ENCODE assay signal across 1 cellular context in genomic region chr17:45293413-45294211, GRCh38.
TF ChIP-seq lines count a peak whose summit lies in the region.

No MANE protein-coding gene starts in this region.

TF ChIP-seq in HepG2, 621 proteins besides CTCF, POLR2A, EP300 and RAD21 (continued from another document and continues in another):
- TF ChIP-seq ZNF687 (CRISPR knock-in tag; IDR thresholded peaks at IDR 0.05) (peak; percentile 51), TBX3 (IDR thresholded peaks at IDR 0.05; ENCODE audit: borderline replicate concordance) (no peak), ZNF343 (CRISPR knock-in tag; IDR thresholded peaks at IDR 0.05) (no peak), BRCA1 (CRISPR knock-in tag; IDR thresholded peaks at IDR 0.05) (no peak), ZNF563 (CRISPR knock-in tag; IDR thresholded peaks at IDR 0.05) (no peak), RXRA (CRISPR knock-in tag; IDR thresholded peaks at IDR 0.05) (no peak; the same call in 1 of the 2 replicates), ZNF615 (CRISPR knock-in tag; IDR thresholded peaks at IDR 0.05; ENCODE audit: borderline replicate concordance) (no peak), SCMH1 (CRISPR knock-in tag; IDR thresholded peaks at IDR 0.05; ENCODE audit: borderline replicate concordance) (no peak), ZFP41 (CRISPR knock-in tag; IDR thresholded peaks at IDR 0.05; ENCODE audit: borderline replicate concordance) (no peak), NFKB2 (CRISPR knock-in tag; IDR thresholded peaks at IDR 0.05; ENCODE audit: borderline replicate concordance) (no peak), ZNF788 (CRISPR knock-in tag; IDR thresholded peaks at IDR 0.05; ENCODE audit: borderline replicate concordance) (peak; percentile 31; the same call in 1 of the 2 replicates), NFE2 (CRISPR knock-in tag; IDR thresholded peaks at IDR 0.05) (no peak), GATAD2A (CRISPR knock-in tag; IDR thresholded peaks at IDR 0.05) (no peak; the same call in 1 of the 2 replicates), ZNF18 (CRISPR knock-in tag; IDR thresholded peaks at IDR 0.05; ENCODE audit: insufficient replicate concordance) (no peak), ZNF281 (CRISPR knock-in tag; IDR thresholded peaks at IDR 0.05; ENCODE audit: borderline replicate concordance) (no peak), DNMT3B (CRISPR knock-in tag; conservative IDR thresholded peaks at IDR 0.05) (no peak), SSRP1 (CRISPR knock-in tag; IDR thresholded peaks at IDR 0.05) (no peak), STAT5B (CRISPR knock-in tag; IDR thresholded peaks at IDR 0.05) (no peak), MNT (IDR thresholded peaks at IDR 0.05) (peak; percentile 40; the same call in 1 of the 2 replicates), GMEB1 (CRISPR knock-in tag; IDR thresholded peaks at IDR 0.05; ENCODE audit: borderline replicate concordance) (no peak), ZNF577 (CRISPR knock-in tag; IDR thresholded peaks at IDR 0.05; ENCODE audit: borderline replicate concordance, low read depth) (no peak), TCF7 (IDR thresholded peaks at IDR 0.05; ENCODE audit: low read depth) (no peak), HCFC1 (IDR thresholded peaks at IDR 0.05; ENCODE audit: low read depth, low read length) (no peak), ZNF430 (CRISPR knock-in tag; IDR thresholded peaks at IDR 0.05) (peak; percentile 35; the same call in 1 of the 2 replicates), ZBTB38 (CRISPR knock-in tag; IDR thresholded peaks at IDR 0.05) (peak; percentile 8; the same call in 1 of the 2 replicates), MIER2 (CRISPR knock-in tag; IDR thresholded peaks at IDR 0.05) (no peak), FOXP1 (IDR thresholded peaks at IDR 0.05) (0 out of 2 replicates have a peak, but pooled peaks have one; percentile 20), FOXP1 (CRISPR knock-in tag; IDR thresholded peaks at IDR 0.05) (no peak)
- TF ChIP-seq, protein P1, sequence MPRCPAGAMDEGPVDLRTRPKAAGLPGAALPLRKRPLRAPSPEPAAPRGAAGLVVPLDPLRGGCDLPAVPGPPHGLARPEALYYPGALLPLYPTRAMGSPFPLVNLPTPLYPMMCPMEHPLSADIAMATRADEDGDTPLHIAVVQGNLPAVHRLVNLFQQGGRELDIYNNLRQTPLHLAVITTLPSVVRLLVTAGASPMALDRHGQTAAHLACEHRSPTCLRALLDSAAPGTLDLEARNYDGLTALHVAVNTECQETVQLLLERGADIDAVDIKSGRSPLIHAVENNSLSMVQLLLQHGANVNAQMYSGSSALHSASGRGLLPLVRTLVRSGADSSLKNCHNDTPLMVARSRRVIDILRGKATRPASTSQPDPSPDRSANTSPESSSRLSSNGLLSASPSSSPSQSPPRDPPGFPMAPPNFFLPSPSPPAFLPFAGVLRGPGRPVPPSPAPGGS (CRISPR knock-in tag; IDR thresholded peaks at IDR 0.05), result no peak
- TF ChIP-seq, protein P2, sequence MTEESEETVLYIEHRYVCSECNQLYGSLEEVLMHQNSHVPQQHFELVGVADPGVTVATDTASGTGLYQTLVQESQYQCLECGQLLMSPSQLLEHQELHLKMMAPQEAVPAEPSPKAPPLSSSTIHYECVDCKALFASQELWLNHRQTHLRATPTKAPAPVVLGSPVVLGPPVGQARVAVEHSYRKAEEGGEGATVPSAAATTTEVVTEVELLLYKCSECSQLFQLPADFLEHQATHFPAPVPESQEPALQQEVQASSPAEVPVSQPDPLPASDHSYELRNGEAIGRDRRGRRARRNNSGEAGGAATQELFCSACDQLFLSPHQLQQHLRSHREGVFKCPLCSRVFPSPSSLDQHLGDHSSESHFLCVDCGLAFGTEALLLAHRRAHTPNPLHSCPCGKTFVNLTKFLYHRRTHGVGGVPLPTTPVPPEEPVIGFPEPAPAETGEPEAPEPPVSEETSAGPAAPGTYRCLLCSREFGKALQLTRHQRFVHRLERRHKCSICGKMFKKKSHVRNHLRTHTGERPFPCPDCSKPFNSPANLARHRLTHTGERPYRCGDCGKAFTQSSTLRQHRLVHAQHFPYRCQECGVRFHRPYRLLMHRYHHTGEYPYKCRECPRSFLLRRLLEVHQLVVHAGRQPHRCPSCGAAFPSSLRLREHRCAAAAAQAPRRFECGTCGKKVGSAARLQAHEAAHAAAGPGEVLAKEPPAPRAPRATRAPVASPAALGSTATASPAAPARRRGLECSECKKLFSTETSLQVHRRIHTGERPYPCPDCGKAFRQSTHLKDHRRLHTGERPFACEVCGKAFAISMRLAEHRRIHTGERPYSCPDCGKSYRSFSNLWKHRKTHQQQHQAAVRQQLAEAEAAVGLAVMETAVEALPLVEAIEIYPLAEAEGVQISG (CRISPR knock-in tag; IDR thresholded peaks at IDR 0.05), result no peak
- TF ChIP-seq, protein P3, sequence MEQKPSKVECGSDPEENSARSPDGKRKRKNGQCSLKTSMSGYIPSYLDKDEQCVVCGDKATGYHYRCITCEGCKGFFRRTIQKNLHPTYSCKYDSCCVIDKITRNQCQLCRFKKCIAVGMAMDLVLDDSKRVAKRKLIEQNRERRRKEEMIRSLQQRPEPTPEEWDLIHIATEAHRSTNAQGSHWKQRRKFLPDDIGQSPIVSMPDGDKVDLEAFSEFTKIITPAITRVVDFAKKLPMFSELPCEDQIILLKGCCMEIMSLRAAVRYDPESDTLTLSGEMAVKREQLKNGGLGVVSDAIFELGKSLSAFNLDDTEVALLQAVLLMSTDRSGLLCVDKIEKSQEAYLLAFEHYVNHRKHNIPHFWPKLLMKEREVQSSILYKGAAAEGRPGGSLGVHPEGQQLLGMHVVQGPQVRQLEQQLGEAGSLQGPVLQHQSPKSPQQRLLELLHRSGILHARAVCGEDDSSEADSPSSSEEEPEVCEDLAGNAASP (CRISPR knock-in tag; IDR thresholded peaks at IDR 0.05; ENCODE audit: borderline replicate concordance), result no peak
- TF ChIP-seq, protein P4, sequence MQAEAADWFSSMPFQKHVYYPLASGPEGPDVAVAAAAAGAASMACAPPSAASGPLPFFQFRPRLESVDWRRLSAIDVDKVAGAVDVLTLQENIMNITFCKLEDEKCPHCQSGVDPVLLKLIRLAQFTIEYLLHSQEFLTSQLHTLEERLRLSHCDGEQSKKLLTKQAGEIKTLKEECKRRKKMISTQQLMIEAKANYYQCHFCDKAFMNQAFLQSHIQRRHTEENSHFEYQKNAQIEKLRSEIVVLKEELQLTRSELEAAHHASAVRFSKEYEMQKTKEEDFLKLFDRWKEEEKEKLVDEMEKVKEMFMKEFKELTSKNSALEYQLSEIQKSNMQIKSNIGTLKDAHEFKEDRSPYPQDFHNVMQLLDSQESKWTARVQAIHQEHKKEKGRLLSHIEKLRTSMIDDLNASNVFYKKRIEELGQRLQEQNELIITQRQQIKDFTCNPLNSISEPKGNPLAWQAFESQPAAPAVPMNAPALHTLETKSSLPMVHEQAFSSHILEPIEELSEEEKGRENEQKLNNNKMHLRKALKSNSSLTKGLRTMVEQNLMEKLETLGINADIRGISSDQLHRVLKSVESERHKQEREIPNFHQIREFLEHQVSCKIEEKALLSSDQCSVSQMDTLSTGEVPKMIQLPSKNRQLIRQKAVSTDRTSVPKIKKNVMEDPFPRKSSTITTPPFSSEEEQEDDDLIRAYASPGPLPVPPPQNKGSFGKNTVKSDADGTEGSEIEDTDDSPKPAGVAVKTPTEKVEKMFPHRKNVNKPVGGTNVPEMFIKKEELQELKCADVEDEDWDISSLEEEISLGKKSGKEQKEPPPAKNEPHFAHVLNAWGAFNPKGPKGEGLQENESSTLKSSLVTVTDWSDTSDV (CRISPR knock-in tag; IDR thresholded peaks at IDR 0.05), result no peak
- TF ChIP-seq, protein P5, sequence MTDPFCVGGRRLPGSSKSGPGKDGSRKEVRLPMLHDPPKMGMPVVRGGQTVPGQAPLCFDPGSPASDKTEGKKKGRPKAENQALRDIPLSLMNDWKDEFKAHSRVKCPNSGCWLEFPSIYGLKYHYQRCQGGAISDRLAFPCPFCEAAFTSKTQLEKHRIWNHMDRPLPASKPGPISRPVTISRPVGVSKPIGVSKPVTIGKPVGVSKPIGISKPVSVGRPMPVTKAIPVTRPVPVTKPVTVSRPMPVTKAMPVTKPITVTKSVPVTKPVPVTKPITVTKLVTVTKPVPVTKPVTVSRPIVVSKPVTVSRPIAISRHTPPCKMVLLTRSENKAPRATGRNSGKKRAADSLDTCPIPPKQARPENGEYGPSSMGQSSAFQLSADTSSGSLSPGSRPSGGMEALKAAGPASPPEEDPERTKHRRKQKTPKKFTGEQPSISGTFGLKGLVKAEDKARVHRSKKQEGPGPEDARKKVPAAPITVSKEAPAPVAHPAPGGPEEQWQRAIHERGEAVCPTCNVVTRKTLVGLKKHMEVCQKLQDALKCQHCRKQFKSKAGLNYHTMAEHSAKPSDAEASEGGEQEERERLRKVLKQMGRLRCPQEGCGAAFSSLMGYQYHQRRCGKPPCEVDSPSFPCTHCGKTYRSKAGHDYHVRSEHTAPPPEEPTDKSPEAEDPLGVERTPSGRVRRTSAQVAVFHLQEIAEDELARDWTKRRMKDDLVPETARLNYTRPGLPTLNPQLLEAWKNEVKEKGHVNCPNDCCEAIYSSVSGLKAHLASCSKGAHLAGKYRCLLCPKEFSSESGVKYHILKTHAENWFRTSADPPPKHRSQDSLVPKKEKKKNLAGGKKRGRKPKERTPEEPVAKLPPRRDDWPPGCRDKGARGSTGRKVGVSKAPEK (CRISPR knock-in tag; IDR thresholded peaks at IDR 0.05; ENCODE audit: borderline replicate concordance), result no peak
